1 cellular context compared by ENCODE assay signal in the genomic region with DNA sequence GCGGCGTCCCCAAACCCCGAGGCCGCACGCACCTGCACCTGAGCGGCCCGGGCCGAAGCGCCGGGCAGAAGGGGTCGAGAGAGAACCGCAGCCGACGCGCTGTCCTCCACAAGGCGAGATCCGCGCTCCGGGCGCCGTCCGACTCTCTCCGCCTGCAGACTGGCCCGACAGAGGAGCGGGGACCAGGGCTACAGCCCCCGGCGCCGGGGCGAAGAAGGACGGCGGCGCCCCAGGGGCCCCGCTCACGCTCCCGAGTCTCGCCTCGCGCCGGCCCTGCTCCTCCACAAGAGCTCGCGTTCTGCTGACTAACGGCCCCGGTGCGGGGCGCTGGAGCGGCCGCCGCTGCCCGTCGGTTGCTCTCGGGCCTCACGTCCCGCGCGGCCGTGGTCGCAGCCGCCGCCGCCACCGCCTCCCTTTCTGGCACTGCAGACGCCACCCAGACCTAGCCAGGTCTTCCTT.
TF ChIP-seq lines count a peak whose summit lies in the region.

No MANE protein-coding gene starts in this region.

TF ChIP-seq in GM12878, 131 proteins besides CTCF, POLR2A, EP300 and RAD21 (continued from another document and continues in another):
- TF ChIP-seq, protein P1, sequence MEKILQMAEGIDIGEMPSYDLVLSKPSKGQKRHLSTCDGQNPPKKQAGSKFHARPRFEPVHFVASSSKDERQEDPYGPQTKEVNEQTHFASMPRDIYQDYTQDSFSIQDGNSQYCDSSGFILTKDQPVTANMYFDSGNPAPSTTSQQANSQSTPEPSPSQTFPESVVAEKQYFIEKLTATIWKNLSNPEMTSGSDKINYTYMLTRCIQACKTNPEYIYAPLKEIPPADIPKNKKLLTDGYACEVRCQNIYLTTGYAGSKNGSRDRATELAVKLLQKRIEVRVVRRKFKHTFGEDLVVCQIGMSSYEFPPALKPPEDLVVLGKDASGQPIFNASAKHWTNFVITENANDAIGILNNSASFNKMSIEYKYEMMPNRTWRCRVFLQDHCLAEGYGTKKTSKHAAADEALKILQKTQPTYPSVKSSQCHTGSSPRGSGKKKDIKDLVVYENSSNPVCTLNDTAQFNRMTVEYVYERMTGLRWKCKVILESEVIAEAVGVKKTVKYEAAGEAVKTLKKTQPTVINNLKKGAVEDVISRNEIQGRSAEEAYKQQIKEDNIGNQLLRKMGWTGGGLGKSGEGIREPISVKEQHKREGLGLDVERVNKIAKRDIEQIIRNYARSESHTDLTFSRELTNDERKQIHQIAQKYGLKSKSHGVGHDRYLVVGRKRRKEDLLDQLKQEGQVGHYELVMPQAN (conservative IDR thresholded peaks at IDR 0.05): peak; percentile 84
- TF ChIP-seq SMAD5 (IDR thresholded peaks at IDR 0.05; ENCODE audit: low read depth): no peak
- TF ChIP-seq DPF2 (IDR thresholded peaks at IDR 0.05): peak; percentile 55; the same call in 1 of the 2 replicates
- TF ChIP-seq KDM1A (IDR thresholded peaks at IDR 0.05; ENCODE audit: borderline replicate concordance): no peak
- no peak for TF ChIP-seq SREBF1 (IDR thresholded peaks at IDR 0.05; ENCODE audit: low read length)
- TF ChIP-seq NBN (IDR thresholded peaks at IDR 0.05): no peak
- peak; percentile 21 for TF ChIP-seq NR2F1 (conservative IDR thresholded peaks at IDR 0.05)
- peak; percentile 46; the same call in 1 of the 2 replicates for TF ChIP-seq ZNF207 (IDR thresholded peaks at IDR 0.05; ENCODE audit: borderline replicate concordance)
- no peak for TF ChIP-seq CBFB (IDR thresholded peaks at IDR 0.05; ENCODE audit: low read depth)
- no peak for TF ChIP-seq STAT1 (conservative IDR thresholded peaks at IDR 0.05)
- TF ChIP-seq, protein P2, sequence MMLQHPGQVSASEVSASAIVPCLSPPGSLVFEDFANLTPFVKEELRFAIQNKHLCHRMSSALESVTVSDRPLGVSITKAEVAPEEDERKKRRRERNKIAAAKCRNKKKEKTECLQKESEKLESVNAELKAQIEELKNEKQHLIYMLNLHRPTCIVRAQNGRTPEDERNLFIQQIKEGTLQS (IDR thresholded peaks at IDR 0.05; ENCODE audit: borderline replicate concordance, extremely low read depth, low read depth, low read length): no peak
- TF ChIP-seq ZNF274 (IDR thresholded peaks at IDR 0.05; ENCODE audit: insufficient read depth, insufficient read length): no peak
- TF ChIP-seq CBX5 (IDR thresholded peaks at IDR 0.05; ENCODE audit: low read depth): no peak
- TF ChIP-seq KLF5 (IDR thresholded peaks at IDR 0.05; ENCODE audit: partially characterized antibody): no peak
- TF ChIP-seq ZZZ3 (IDR thresholded peaks at IDR 0.05; ENCODE audit: control insufficient read depth, insufficient read length, low read depth): no peak
- TF ChIP-seq PAX5 (IDR thresholded peaks at IDR 0.05; ENCODE audit: borderline replicate concordance, low read depth, low read length): no peak
- TF ChIP-seq FOS (IDR thresholded peaks at IDR 0.05; ENCODE audit: borderline replicate concordance, extremely low read depth, insufficient read length): no peak
- TF ChIP-seq, protein P3, sequence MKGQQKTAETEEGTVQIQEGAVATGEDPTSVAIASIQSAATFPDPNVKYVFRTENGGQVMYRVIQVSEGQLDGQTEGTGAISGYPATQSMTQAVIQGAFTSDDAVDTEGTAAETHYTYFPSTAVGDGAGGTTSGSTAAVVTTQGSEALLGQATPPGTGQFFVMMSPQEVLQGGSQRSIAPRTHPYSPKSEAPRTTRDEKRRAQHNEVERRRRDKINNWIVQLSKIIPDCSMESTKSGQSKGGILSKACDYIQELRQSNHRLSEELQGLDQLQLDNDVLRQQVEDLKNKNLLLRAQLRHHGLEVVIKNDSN (IDR thresholded peaks at IDR 0.05; ENCODE audit: borderline replicate concordance, extremely low read length, insufficient read depth, low read depth, low read length): no peak
- TF ChIP-seq SIN3A (IDR thresholded peaks at IDR 0.05; ENCODE audit: low read depth, low read length): no peak
- TF ChIP-seq TAF1 (IDR thresholded peaks at IDR 0.05; ENCODE audit: borderline replicate concordance, low read depth, low read length): no peak
- TF ChIP-seq POLR2AphosphoS2 (IDR thresholded peaks at IDR 0.05; ENCODE audit: low read depth, low read length): no peak
- no peak for TF ChIP-seq NFXL1 (IDR thresholded peaks at IDR 0.05; ENCODE audit: borderline replicate concordance)
- TF ChIP-seq ZNF217 (IDR thresholded peaks at IDR 0.05): peak; percentile 30; the same call in 1 of the 2 replicates
- 0 out of 2 replicates have a peak, but pooled peaks have one; percentile 90 for TF ChIP-seq SMARCA5 (IDR thresholded peaks at IDR 0.05)
- TF ChIP-seq, protein P4, sequence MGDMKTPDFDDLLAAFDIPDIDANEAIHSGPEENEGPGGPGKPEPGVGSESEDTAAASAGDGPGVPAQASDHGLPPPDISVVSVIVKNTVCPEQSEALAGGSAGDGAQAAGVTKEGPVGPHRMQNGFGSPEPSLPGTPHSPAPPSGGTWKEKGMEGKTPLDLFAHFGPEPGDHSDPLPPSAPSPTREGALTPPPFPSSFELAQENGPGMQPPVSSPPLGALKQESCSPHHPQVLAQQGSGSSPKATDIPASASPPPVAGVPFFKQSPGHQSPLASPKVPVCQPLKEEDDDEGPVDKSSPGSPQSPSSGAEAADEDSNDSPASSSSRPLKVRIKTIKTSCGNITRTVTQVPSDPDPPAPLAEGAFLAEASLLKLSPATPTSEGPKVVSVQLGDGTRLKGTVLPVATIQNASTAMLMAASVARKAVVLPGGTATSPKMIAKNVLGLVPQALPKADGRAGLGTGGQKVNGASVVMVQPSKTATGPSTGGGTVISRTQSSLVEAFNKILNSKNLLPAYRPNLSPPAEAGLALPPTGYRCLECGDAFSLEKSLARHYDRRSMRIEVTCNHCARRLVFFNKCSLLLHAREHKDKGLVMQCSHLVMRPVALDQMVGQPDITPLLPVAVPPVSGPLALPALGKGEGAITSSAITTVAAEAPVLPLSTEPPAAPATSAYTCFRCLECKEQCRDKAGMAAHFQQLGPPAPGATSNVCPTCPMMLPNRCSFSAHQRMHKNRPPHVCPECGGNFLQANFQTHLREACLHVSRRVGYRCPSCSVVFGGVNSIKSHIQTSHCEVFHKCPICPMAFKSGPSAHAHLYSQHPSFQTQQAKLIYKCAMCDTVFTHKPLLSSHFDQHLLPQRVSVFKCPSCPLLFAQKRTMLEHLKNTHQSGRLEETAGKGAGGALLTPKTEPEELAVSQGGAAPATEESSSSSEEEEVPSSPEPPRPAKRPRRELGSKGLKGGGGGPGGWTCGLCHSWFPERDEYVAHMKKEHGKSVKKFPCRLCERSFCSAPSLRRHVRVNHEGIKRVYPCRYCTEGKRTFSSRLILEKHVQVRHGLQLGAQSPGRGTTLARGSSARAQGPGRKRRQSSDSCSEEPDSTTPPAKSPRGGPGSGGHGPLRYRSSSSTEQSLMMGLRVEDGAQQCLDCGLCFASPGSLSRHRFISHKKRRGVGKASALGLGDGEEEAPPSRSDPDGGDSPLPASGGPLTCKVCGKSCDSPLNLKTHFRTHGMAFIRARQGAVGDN (IDR thresholded peaks at IDR 0.05): 0 out of 2 replicates have a peak, but pooled peaks have one; percentile 21
- no peak for TF ChIP-seq HCFC1 (IDR thresholded peaks at IDR 0.05; ENCODE audit: low read length)
- TF ChIP-seq, protein P5, sequence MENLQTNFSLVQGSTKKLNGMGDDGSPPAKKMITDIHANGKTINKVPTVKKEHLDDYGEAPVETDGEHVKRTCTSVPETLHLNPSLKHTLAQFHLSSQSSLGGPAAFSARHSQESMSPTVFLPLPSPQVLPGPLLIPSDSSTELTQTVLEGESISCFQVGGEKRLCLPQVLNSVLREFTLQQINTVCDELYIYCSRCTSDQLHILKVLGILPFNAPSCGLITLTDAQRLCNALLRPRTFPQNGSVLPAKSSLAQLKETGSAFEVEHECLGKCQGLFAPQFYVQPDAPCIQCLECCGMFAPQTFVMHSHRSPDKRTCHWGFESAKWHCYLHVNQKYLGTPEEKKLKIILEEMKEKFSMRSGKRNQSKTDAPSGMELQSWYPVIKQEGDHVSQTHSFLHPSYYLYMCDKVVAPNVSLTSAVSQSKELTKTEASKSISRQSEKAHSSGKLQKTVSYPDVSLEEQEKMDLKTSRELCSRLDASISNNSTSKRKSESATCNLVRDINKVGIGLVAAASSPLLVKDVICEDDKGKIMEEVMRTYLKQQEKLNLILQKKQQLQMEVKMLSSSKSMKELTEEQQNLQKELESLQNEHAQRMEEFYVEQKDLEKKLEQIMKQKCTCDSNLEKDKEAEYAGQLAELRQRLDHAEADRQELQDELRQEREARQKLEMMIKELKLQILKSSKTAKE (IDR thresholded peaks at IDR 0.05; ENCODE audit: low read depth, poor library complexity, severe bottlenecking): no peak
- no peak for TF ChIP-seq PML (IDR thresholded peaks at IDR 0.05; ENCODE audit: low read length)
- TF ChIP-seq, protein P6, sequence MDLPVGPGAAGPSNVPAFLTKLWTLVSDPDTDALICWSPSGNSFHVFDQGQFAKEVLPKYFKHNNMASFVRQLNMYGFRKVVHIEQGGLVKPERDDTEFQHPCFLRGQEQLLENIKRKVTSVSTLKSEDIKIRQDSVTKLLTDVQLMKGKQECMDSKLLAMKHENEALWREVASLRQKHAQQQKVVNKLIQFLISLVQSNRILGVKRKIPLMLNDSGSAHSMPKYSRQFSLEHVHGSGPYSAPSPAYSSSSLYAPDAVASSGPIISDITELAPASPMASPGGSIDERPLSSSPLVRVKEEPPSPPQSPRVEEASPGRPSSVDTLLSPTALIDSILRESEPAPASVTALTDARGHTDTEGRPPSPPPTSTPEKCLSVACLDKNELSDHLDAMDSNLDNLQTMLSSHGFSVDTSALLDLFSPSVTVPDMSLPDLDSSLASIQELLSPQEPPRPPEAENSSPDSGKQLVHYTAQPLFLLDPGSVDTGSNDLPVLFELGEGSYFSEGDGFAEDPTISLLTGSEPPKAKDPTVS (IDR thresholded peaks at IDR 0.05; ENCODE audit: low read depth, low read length): no peak
- TF ChIP-seq TCF7 (IDR thresholded peaks at IDR 0.05; ENCODE audit: borderline replicate concordance): no peak
- TF ChIP-seq ASH2L (IDR thresholded peaks at IDR 0.05; ENCODE audit: borderline replicate concordance, low read depth): peak; percentile 73; the same call in 1 of the 2 replicates
- TF ChIP-seq, protein P7, sequence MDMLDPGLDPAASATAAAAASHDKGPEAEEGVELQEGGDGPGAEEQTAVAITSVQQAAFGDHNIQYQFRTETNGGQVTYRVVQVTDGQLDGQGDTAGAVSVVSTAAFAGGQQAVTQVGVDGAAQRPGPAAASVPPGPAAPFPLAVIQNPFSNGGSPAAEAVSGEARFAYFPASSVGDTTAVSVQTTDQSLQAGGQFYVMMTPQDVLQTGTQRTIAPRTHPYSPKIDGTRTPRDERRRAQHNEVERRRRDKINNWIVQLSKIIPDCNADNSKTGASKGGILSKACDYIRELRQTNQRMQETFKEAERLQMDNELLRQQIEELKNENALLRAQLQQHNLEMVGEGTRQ (IDR thresholded peaks at IDR 0.05; ENCODE audit: borderline replicate concordance, low read depth, low read length): no peak
- peak; percentile 87 for TF ChIP-seq GATAD2B (conservative IDR thresholded peaks at IDR 0.05; ENCODE audit: low read depth)
- TF ChIP-seq, protein P8, sequence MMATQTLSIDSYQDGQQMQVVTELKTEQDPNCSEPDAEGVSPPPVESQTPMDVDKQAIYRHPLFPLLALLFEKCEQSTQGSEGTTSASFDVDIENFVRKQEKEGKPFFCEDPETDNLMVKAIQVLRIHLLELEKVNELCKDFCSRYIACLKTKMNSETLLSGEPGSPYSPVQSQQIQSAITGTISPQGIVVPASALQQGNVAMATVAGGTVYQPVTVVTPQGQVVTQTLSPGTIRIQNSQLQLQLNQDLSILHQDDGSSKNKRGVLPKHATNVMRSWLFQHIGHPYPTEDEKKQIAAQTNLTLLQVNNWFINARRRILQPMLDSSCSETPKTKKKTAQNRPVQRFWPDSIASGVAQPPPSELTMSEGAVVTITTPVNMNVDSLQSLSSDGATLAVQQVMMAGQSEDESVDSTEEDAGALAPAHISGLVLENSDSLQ (IDR thresholded peaks at IDR 0.05): no peak
- TF ChIP-seq, protein P9, sequence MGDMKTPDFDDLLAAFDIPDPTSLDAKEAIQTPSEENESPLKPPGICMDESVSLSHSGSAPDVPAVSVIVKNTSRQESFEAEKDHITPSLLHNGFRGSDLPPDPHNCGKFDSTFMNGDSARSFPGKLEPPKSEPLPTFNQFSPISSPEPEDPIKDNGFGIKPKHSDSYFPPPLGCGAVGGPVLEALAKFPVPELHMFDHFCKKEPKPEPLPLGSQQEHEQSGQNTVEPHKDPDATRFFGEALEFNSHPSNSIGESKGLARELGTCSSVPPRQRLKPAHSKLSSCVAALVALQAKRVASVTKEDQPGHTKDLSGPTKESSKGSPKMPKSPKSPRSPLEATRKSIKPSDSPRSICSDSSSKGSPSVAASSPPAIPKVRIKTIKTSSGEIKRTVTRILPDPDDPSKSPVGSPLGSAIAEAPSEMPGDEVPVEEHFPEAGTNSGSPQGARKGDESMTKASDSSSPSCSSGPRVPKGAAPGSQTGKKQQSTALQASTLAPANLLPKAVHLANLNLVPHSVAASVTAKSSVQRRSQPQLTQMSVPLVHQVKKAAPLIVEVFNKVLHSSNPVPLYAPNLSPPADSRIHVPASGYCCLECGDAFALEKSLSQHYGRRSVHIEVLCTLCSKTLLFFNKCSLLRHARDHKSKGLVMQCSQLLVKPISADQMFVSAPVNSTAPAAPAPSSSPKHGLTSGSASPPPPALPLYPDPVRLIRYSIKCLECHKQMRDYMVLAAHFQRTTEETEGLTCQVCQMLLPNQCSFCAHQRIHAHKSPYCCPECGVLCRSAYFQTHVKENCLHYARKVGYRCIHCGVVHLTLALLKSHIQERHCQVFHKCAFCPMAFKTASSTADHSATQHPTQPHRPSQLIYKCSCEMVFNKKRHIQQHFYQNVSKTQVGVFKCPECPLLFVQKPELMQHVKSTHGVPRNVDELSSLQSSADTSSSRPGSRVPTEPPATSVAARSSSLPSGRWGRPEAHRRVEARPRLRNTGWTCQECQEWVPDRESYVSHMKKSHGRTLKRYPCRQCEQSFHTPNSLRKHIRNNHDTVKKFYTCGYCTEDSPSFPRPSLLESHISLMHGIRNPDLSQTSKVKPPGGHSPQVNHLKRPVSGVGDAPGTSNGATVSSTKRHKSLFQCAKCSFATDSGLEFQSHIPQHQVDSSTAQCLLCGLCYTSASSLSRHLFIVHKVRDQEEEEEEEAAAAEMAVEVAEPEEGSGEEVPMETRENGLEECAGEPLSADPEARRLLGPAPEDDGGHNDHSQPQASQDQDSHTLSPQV (IDR thresholded peaks at IDR 0.05): no peak
- TF ChIP-seq BACH1 (IDR thresholded peaks at IDR 0.05; ENCODE audit: borderline replicate concordance): peak; percentile 79; the same call in 1 of the 2 replicates
- TF ChIP-seq SPI1 (IDR thresholded peaks at IDR 0.05; ENCODE audit: borderline replicate concordance, insufficient read depth, low read depth, low read length): no peak
- TF ChIP-seq, protein P10, sequence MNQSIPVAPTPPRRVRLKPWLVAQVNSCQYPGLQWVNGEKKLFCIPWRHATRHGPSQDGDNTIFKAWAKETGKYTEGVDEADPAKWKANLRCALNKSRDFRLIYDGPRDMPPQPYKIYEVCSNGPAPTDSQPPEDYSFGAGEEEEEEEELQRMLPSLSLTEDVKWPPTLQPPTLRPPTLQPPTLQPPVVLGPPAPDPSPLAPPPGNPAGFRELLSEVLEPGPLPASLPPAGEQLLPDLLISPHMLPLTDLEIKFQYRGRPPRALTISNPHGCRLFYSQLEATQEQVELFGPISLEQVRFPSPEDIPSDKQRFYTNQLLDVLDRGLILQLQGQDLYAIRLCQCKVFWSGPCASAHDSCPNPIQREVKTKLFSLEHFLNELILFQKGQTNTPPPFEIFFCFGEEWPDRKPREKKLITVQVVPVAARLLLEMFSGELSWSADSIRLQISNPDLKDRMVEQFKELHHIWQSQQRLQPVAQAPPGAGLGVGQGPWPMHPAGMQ (IDR thresholded peaks at IDR 0.05; ENCODE audit: borderline replicate concordance): no peak
- no peak for TF ChIP-seq SMAD1 (IDR thresholded peaks at IDR 0.05; ENCODE audit: low read depth, partially characterized antibody)
- TF ChIP-seq SP1 (IDR thresholded peaks at IDR 0.05; ENCODE audit: low read depth, low read length): no peak
- TF ChIP-seq JUND (IDR thresholded peaks at IDR 0.05; ENCODE audit: low read depth, low read length): no peak
- no peak for TF ChIP-seq RUNX3 (IDR thresholded peaks at IDR 0.05; ENCODE audit: low read length)
